In genomic region chr3:10115326-10116137, GRCh38 we compare ENCODE assay signal across 1 cellular context.
TF ChIP-seq lines count a peak whose summit lies in the region.

Gene BRK1 (plus strand): TSS chr3:10115675. CDS start chr3:10115702, 27 bp downstream.

TF ChIP-seq in H1, 55 proteins besides CTCF, POLR2A, EP300 and RAD21 (continued from another document):
- TF ChIP-seq, protein P1, sequence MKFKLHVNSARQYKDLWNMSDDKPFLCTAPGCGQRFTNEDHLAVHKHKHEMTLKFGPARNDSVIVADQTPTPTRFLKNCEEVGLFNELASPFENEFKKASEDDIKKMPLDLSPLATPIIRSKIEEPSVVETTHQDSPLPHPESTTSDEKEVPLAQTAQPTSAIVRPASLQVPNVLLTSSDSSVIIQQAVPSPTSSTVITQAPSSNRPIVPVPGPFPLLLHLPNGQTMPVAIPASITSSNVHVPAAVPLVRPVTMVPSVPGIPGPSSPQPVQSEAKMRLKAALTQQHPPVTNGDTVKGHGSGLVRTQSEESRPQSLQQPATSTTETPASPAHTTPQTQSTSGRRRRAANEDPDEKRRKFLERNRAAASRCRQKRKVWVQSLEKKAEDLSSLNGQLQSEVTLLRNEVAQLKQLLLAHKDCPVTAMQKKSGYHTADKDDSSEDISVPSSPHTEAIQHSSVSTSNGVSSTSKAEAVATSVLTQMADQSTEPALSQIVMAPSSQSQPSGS (IDR thresholded peaks at IDR 0.05; ENCODE audit: low read length) = no peak
- TF ChIP-seq SIRT6 (IDR thresholded peaks at IDR 0.05; ENCODE audit: low read length) (no peak), POLR2AphosphoS5 (IDR thresholded peaks at IDR 0.05; ENCODE audit: low read depth, low read length) (peak; percentile 91), SP1 (IDR thresholded peaks at IDR 0.05; ENCODE audit: low read depth, low read length) (0 out of 2 replicates have a peak, but pooled peaks have one; percentile 9), RBBP5 (IDR thresholded peaks at IDR 0.05; ENCODE audit: borderline replicate concordance, low read depth, low read length) (peak; percentile 73; the same call in 1 of the 2 replicates), ZNF274 (IDR thresholded peaks at IDR 0.05; ENCODE audit: borderline replicate concordance, extremely low read depth, low read length) (no peak), CREB1 (IDR thresholded peaks at IDR 0.05) (peak; percentile 78)
- TF ChIP-seq, protein P2, sequence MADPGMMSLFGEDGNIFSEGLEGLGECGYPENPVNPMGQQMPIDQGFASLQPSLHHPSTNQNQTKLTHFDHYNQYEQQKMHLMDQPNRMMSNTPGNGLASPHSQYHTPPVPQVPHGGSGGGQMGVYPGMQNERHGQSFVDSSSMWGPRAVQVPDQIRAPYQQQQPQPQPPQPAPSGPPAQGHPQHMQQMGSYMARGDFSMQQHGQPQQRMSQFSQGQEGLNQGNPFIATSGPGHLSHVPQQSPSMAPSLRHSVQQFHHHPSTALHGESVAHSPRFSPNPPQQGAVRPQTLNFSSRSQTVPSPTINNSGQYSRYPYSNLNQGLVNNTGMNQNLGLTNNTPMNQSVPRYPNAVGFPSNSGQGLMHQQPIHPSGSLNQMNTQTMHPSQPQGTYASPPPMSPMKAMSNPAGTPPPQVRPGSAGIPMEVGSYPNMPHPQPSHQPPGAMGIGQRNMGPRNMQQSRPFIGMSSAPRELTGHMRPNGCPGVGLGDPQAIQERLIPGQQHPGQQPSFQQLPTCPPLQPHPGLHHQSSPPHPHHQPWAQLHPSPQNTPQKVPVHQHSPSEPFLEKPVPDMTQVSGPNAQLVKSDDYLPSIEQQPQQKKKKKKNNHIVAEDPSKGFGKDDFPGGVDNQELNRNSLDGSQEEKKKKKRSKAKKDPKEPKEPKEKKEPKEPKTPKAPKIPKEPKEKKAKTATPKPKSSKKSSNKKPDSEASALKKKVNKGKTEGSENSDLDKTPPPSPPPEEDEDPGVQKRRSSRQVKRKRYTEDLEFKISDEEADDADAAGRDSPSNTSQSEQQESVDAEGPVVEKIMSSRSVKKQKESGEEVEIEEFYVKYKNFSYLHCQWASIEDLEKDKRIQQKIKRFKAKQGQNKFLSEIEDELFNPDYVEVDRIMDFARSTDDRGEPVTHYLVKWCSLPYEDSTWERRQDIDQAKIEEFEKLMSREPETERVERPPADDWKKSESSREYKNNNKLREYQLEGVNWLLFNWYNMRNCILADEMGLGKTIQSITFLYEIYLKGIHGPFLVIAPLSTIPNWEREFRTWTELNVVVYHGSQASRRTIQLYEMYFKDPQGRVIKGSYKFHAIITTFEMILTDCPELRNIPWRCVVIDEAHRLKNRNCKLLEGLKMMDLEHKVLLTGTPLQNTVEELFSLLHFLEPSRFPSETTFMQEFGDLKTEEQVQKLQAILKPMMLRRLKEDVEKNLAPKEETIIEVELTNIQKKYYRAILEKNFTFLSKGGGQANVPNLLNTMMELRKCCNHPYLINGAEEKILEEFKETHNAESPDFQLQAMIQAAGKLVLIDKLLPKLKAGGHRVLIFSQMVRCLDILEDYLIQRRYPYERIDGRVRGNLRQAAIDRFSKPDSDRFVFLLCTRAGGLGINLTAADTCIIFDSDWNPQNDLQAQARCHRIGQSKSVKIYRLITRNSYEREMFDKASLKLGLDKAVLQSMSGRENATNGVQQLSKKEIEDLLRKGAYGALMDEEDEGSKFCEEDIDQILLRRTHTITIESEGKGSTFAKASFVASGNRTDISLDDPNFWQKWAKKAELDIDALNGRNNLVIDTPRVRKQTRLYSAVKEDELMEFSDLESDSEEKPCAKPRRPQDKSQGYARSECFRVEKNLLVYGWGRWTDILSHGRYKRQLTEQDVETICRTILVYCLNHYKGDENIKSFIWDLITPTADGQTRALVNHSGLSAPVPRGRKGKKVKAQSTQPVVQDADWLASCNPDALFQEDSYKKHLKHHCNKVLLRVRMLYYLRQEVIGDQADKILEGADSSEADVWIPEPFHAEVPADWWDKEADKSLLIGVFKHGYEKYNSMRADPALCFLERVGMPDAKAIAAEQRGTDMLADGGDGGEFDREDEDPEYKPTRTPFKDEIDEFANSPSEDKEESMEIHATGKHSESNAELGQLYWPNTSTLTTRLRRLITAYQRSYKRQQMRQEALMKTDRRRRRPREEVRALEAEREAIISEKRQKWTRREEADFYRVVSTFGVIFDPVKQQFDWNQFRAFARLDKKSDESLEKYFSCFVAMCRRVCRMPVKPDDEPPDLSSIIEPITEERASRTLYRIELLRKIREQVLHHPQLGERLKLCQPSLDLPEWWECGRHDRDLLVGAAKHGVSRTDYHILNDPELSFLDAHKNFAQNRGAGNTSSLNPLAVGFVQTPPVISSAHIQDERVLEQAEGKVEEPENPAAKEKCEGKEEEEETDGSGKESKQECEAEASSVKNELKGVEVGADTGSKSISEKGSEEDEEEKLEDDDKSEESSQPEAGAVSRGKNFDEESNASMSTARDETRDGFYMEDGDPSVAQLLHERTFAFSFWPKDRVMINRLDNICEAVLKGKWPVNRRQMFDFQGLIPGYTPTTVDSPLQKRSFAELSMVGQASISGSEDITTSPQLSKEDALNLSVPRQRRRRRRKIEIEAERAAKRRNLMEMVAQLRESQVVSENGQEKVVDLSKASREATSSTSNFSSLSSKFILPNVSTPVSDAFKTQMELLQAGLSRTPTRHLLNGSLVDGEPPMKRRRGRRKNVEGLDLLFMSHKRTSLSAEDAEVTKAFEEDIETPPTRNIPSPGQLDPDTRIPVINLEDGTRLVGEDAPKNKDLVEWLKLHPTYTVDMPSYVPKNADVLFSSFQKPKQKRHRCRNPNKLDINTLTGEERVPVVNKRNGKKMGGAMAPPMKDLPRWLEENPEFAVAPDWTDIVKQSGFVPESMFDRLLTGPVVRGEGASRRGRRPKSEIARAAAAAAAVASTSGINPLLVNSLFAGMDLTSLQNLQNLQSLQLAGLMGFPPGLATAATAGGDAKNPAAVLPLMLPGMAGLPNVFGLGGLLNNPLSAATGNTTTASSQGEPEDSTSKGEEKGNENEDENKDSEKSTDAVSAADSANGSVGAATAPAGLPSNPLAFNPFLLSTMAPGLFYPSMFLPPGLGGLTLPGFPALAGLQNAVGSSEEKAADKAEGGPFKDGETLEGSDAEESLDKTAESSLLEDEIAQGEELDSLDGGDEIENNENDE (IDR thresholded peaks at IDR 0.05; ENCODE audit: insufficient replicate concordance, low read length) = no peak
